In the genomic region with DNA sequence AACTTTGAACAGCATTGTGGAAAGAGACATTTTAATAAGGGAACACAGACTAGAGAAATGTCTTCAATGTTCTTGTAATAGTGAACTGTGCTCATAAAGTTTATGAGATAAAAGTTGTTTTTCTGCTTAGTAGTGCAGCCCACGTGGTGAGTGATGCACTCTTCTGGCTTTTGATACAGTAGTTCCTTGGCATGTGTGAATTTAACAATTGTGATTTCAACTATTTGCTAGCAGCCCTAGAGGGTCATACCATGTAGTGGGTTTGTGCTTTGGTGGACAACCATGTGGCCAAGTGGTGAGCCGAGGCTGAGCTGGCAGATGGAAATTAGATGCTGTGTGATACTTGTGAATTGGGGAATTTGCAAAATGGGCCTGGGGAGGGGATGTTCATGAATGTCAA, we compare ENCODE assay signal across 24 cellular contexts.
"Had no signal": no experiment of that assay in that cellular context is flagged by ENCODE, and none has a peak within 500 bp of the region (broad histone marks: within the 10 kb centered on the region; RNA-seq: fewer than 3 reads in every experiment).

No MANE protein-coding gene starts in this region.

- H3K27me3 Mint-ChIP-seq: activated CD8-positive, alpha-beta T cell treated with anti-CD3 and anti-CD28 coated beads for 36 hours had no signal

- H3K4me3 ChIP-seq: SJCRH30 had no signal

- H3K36me3 Mint-ChIP-seq: activated naive CD4-positive, alpha-beta T cell treated with anti-CD3 and anti-CD28 coated beads, Interleukin-2, amount 10 ng/mL, durations not matched to agents 7 days and 5 days; activated naive CD8-positive, alpha-beta T cell treated with anti-CD3 and anti-CD28 coated beads for 36 hours had no signal

- DNase-seq: activated CD4-positive, alpha-beta T cell treated with anti-CD3 and anti-CD28 coated beads for 4 hours; activated CD8-positive, alpha-beta memory T cell treated with anti-CD3 and anti-CD28 coated beads, Interleukin-2, amount 50 U/mL, for 4 hours; activated CD8-positive, alpha-beta T cell treated with anti-CD3 and anti-CD28 coated beads for 36 hours; activated gamma-delta T cell treated with Interleukin-2 at 50 U/mL for 16 hours; activated naive CD4-positive, alpha-beta T cell treated with anti-CD3 and anti-CD28 coated beads, Interleukin-2, amount 10 ng/mL, durations not matched to agents 7 days and 5 days; activated naive CD8-positive, alpha-beta T cell treated with anti-CD3 and anti-CD28 coated beads for 36 hours; activated T-cell treated with anti-CD3 and anti-CD28 coated beads, Interleukin-2, amount 50 U/mL, for 72 hours; cerebellar nuclear complex; MV-4-11; NCI-H1092 treated with DMSO at 0.1 percent for 48 hours; NCI-H1417 treated with DMSO at 0.1 percent for 48 hours; NCI-H1694; NCI-H2029; NCI-H345; NCI-H510A; NCI-H526 treated with DMSO at 0.1 percent for 48 hours; NCI-H82; Right ventricle myocardium superior; SJCRH30; SK-N-SH; T-helper 1 cell had no signal

- H3K4me1 Mint-ChIP-seq: activated naive CD4-positive, alpha-beta T cell treated with anti-CD3 and anti-CD28 coated beads, Interleukin-2, amount 10 ng/mL, durations not matched to agents 7 days and 5 days; activated naive CD8-positive, alpha-beta T cell treated with anti-CD3 and anti-CD28 coated beads for 36 hours had no signal

- ATAC-seq: activated CD4-positive, CD25-positive, alpha-beta regulatory T cell treated with anti-CD3 and anti-CD28 coated beads, Interleukin-2, amount 50 U/mL, for 24 hours; activated CD8-positive, alpha-beta T cell treated with anti-CD3 and anti-CD28 coated beads for 36 hours; activated T-cell treated with anti-CD3 and anti-CD28 coated beads, Interleukin-2, amount 50 U/mL, for 72 hours; Panc1 had no signal

- H3K4me3 Mint-ChIP-seq: activated CD8-positive, alpha-beta T cell treated with anti-CD3 and anti-CD28 coated beads for 36 hours; activated naive CD4-positive, alpha-beta T cell treated with anti-CD3 and anti-CD28 coated beads, Interleukin-2, amount 10 ng/mL, durations not matched to agents 7 days and 5 days; activated naive CD8-positive, alpha-beta T cell treated with anti-CD3 and anti-CD28 coated beads for 36 hours; activated T-cell treated with anti-CD3 and anti-CD28 coated beads, Interleukin-2, amount 50 U/mL, for 72 hours had no signal

- H3K9me3 Mint-ChIP-seq: activated CD8-positive, alpha-beta T cell treated with anti-CD3 and anti-CD28 coated beads for 36 hours; activated naive CD4-positive, alpha-beta T cell treated with anti-CD3 and anti-CD28 coated beads, Interleukin-2, amount 10 ng/mL, durations not matched to agents 7 days and 5 days; activated naive CD8-positive, alpha-beta T cell treated with anti-CD3 and anti-CD28 coated beads for 36 hours; activated T-cell treated with anti-CD3 and anti-CD28 coated beads, Interleukin-2, amount 50 U/mL, for 72 hours; activated T-helper 2 cell treated with anti-CD3 and anti-CD28 coated beads, Interferon-gamma antibody, Interleukin-2, Interleukin-4, amounts not matched to agents 10 μg/mL and 5 μg/mL and 100 μg/mL, durations not matched to agents 14 hours and 24 hours and 36 hours had no signal

- H3K27ac Mint-ChIP-seq: activated CD8-positive, alpha-beta T cell treated with anti-CD3 and anti-CD28 coated beads for 36 hours; activated naive CD4-positive, alpha-beta T cell treated with anti-CD3 and anti-CD28 coated beads, Interleukin-2, amount 10 ng/mL, durations not matched to agents 7 days and 5 days; activated naive CD8-positive, alpha-beta T cell treated with anti-CD3 and anti-CD28 coated beads for 36 hours; activated T-cell treated with anti-CD3 and anti-CD28 coated beads, Interleukin-2, amount 50 U/mL, for 72 hours; activated T-helper 2 cell treated with anti-CD3 and anti-CD28 coated beads, Interferon-gamma antibody, Interleukin-2, Interleukin-4, amounts not matched to agents 10 μg/mL and 5 μg/mL and 100 μg/mL, durations not matched to agents 14 hours and 24 hours and 36 hours had no signal
